8 cellular contexts compared by ENCODE assay signal in genomic region chr4:169757575-169758184, GRCh38. TPM values are rescaled to one million over a fixed set of nuclear protein-coding genes. Genes with fewer than 3 reads are reported as not detected.
DNase-seq lines count a peak whose midpoint lies in the region; ATAC-seq, FAIRE-seq and TF ChIP-seq lines count a peak whose summit lies in the region.

Gene HPF1 (minus strand): TSS chr4:169757944. CDS start chr4:169757877, 67 bp downstream.

- H3K9me3 ChIP-seq in heart left ventricle = no peaks in the 10 kb centered on the region
- no peaks in the 10 kb centered on the region for H3K9me3 ChIP-seq in upper lobe of right lung

- TF ChIP-seq CTCF in heart left ventricle (IDR thresholded peaks at IDR 0.05) (peak in 1 of 12 donors; percentile 27), upper lobe of right lung (IDR thresholded peaks at IDR 0.05) (no peak)

- TF ChIP-seq POLR2A in GM12892 (IDR thresholded peaks at IDR 0.05; ENCODE audit: low read depth, low read length) = peak; percentile 54; the same call in 1 of the 2 replicates
- TF ChIP-seq POLR2A in heart left ventricle (IDR thresholded peaks at IDR 0.05) = peak in 1 of 2 donors; percentile 57

- peak within 1 kb of the TSS in 11 of 12 donors; percentile 32 to 84 (median 64) for H3K27ac ChIP-seq in heart left ventricle
- H3K27ac ChIP-seq in upper lobe of right lung = peak within 1 kb of the TSS; percentile 52

- DNase-seq in GM12892 (ENCODE audit: insufficient read length) = peak; percentile 83
- DNase-seq in NCI-H1436 treated with DMSO at 0.1 percent for 48 hours (lab: John Stamatoyannopoulos, UW) = peak; percentile 78
- peak; percentile 78 for DNase-seq in amniotic epithelial cell (ENCODE audit: low read depth)
- DNase-seq in heart left ventricle = peak; percentile 91 to 97 (median 93)
- peak; percentile 98 for DNase-seq in posterior vena cava (ENCODE audit: low spot score)
- DNase-seq in upper lobe of right lung = peak; percentile 97

- H3K4me1 ChIP-seq in heart left ventricle (peaks cover 4 to 26% (median 15%) of the 10 kb centered on the region in 12 donors), upper lobe of right lung (peaks cover 10% of the 10 kb centered on the region)

- H3K27me3 ChIP-seq in heart left ventricle (no peaks in the 10 kb centered on the region), upper lobe of right lung (no peaks in the 10 kb centered on the region)

- WGBS in heart left ventricle, 4 donors = 0 to 2% (median 1%) methylated on average over 40 to 46 of the region's 46 CpGs

- peak; percentile 92 for FAIRE-seq in GM12892 (lab: Jason Lieb, UNC)

- peak; percentile 93 for ATAC-seq in HG02840 (IDR thresholded peaks at IDR 0.05; ENCODE audit: low FRiP score, unreplicated experiment)
- peak; percentile 91 to 99 (median 98) for ATAC-seq in heart left ventricle
- peak; percentile 99 for ATAC-seq in upper lobe of right lung

- H3K4me3 ChIP-seq in heart left ventricle = peak within 1 kb of the TSS; percentile 49 to 92 (median 89)
- peak within 1 kb of the TSS; percentile 72 for H3K4me3 ChIP-seq in upper lobe of right lung

- intact Hi-C loops in T-helper 1 cell treated with Interleukin-12 subunit alpha and Interleukin-12 subunit beta and Interleukin-4 antibody, amounts not matched to agents 30 ng/mL and 1 ng/mL, for 36 hours (cut with micrococcal nuclease) = loop anchor here (1.0 to 10.0 kb wide), 10 partner anchors 14 to 1439 kb away; partner anchors contain the start of genes CBR4, DDX60, DDX60L and MFAP3L
- intact Hi-C loops in heart left ventricle (cut with DNase I) (loop anchor here in 4 of 10 donors (2.0 to 10.0 kb wide), 4 partner anchors 137 to 145 kb away; partner anchors contain the start of genes NEK1 (in 3 of the 4) and CLCN3 (in 1 of the 4)), posterior vena cava (cut with DNase I) (loop anchor here in 1 of 2 donors (10.0 kb wide), 1 partner anchor 267 kb away; the partner anchor contains the start of gene MFAP3L), upper lobe of right lung (cut with DNase I) (no loop called here)

- H3K36me3 ChIP-seq in heart left ventricle = peaks cover 0 to 10% (median 8%) of the 10 kb centered on the region in 9 donors
- H3K36me3 ChIP-seq in upper lobe of right lung = peaks cover 8% of the 10 kb centered on the region

RNA-seq across cellular contexts. Expression of gene HPF1, which starts in this region (rescaled TPM):
- polyA plus RNA-seq in GM12892 (2012; ENCODE audit: missing spikeins) = 43.2 TPM
- 22.4 and 26.0 TPM in 2 replicates for total RNA-seq in T-helper 1 cell treated with Interleukin-12 subunit alpha and Interleukin-12 subunit beta and Interleukin-4 antibody, amounts not matched to agents 30 ng/mL and 1 ng/mL, for 36 hours
- total RNA-seq in heart left ventricle = 10 to 100 TPM; 15.7 to 38.3 (median 20.3) TPM
- 10 to 100 TPM; 22.0 to 34.3 TPM for polyA plus RNA-seq in heart left ventricle
- total RNA-seq in posterior vena cava = 10 to 100 TPM; 22.3 to 23.0 TPM
- total RNA-seq in upper lobe of right lung = 18.9 TPM

Comparison
In these comparisons a context has a peak if more than half of its experiments do, and no peak if none do; other contexts are left out.
1. Peak in every context shown above with its lines: DNase-seq, ATAC-seq, H3K4me3 ChIP-seq and H3K27ac ChIP-seq.